In the genomic region with DNA sequence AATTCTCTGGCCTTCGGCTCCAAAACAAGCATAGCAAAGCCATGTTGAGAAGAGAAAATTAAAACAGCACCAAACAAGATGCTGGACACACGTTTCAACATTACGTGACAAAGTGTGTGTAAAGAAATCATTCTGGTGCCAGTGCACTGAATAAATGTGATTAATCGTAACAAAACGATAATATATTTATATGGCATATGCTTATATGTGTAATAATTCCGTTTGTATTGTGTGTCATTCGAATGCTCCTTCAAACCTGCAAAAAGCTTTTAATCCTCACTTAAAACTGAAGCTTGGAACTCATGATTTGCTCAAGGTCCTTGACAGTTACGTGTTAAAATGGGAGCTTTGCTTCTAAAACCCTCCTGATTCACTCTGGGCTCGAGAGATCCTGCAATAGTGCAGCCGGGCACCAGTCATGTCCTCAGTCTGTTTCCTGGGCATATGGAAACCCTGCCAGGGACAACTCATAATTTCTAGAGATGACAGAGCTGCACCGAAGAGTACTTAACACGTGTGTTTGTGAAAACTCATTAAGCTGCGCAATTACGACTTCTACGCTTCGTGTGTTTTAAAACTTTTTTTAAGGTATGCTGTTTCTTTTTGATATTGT, we compare ENCODE assay signal across 8 cellular contexts. TPM values are rescaled to one million over a fixed set of nuclear protein-coding genes. Genes with fewer than 3 reads are reported as not detected.
A peak's percentile ranks its signal among the peaks of the same experiment; 100 is the strongest.
DNase-seq lines count a peak whose midpoint lies in the region; ATAC-seq lines count a peak whose summit lies in the region.

No MANE protein-coding gene starts in this region.

- H3K9me3 Mint-ChIP-seq in activated CD8-positive, alpha-beta memory T cell treated with anti-CD3 and anti-CD28 coated beads, Interleukin-2, amount 10 ng/mL, durations not matched to agents 7 days and 5 days (ENCODE audit: low read depth), result no peaks in the 10 kb centered on the region
- H3K9me3 Mint-ChIP-seq in activated CD4-positive, alpha-beta memory T cell treated with anti-CD3 and anti-CD28 coated beads for 36 hours, result peaks cover 4% of the 10 kb centered on the region

- POLR2A ChIA-PET in activated CD4-positive, alpha-beta memory T cell treated with anti-CD3 and anti-CD28 coated beads for 36 hours (lab: Charles Lee), result interaction anchor here (0.8 to 4.5 kb wide), 15 partner anchors 10 to 188 kb away, joined by 3 to 51 read pairs (median 7); a partner anchor contains a TSS

- H3K36me3 Mint-ChIP-seq in activated CD8-positive, alpha-beta memory T cell treated with anti-CD3 and anti-CD28 coated beads, Interleukin-2, amount 10 ng/mL, durations not matched to agents 7 days and 5 days, result peaks cover 30% of the 10 kb centered on the region
- H3K36me3 Mint-ChIP-seq in activated CD4-positive, alpha-beta memory T cell treated with anti-CD3 and anti-CD28 coated beads for 36 hours, result peaks cover 30% of the 10 kb centered on the region

- H3K27ac Mint-ChIP-seq in activated CD8-positive, alpha-beta memory T cell treated with anti-CD3 and anti-CD28 coated beads, Interleukin-2, amount 10 ng/mL, durations not matched to agents 7 days and 5 days, result peak overlapping the region; percentile 70
- peak overlapping the region; percentile 97 for H3K27ac Mint-ChIP-seq in activated CD4-positive, alpha-beta memory T cell treated with anti-CD3 and anti-CD28 coated beads for 36 hours

- no peaks in the 10 kb centered on the region for H3K27me3 ChIP-seq in iPS DF 6.9 (ENCODE audit: control insufficient read depth, insufficient read depth, low read length)
- no peaks in the 10 kb centered on the region for H3K27me3 ChIP-seq in thymus (ENCODE audit: control insufficient read depth, insufficient read depth)

- H3K9me3 ChIP-seq in iPS DF 6.9 (ENCODE audit: control insufficient read depth, insufficient read depth, low read length) (no peaks in the 10 kb centered on the region), thymus (ENCODE audit: control insufficient read depth) (peaks cover 5% of the 10 kb centered on the region)

- no CpG with 5 or more reads among the region's 16 CpGs for WGBS in iPS DF 6.9 (ENCODE audit: insufficient coverage, insufficient read length)
- WGBS in thymus, result 51% methylated on average over 16 of the region's 16 CpGs

- H3K27ac ChIP-seq in iPS DF 6.9 (ENCODE audit: low read length), result no peak overlapping the region
- peak overlapping the region; percentile 20 for H3K27ac ChIP-seq in thymus (ENCODE audit: low read depth)

- no peak for DNase-seq in activated CD8-positive, alpha-beta memory T cell treated with anti-CD3 and anti-CD28 coated beads, Interleukin-2, amount 10 ng/mL, durations not matched to agents 7 days and 5 days
- no peak for DNase-seq in activated CD8-positive, alpha-beta memory T cell treated with anti-CD3 and anti-CD28 coated beads, Interleukin-2, amount 50 U/mL, for 48 hours
- peak; percentile 38 for DNase-seq in activated CD4-positive, alpha-beta memory T cell treated with anti-CD3 and anti-CD28 coated beads for 36 hours
- DNase-seq in iPS DF 6.9 (ENCODE audit: low read depth, low spot score) (no peak), 8988T (no peak), glomerular visceral epithelial cell (ENCODE audit: extremely low spot score) (no peak)

- no peak for ATAC-seq in activated CD8-positive, alpha-beta memory T cell treated with anti-CD3 and anti-CD28 coated beads, Interleukin-2, amount 10 ng/mL, durations not matched to agents 7 days and 5 days
- no peak for ATAC-seq in HG02759 (IDR thresholded peaks at IDR 0.05; ENCODE audit: unreplicated experiment)

- CTCF ChIA-PET in activated CD8-positive, alpha-beta memory T cell treated with anti-CD3 and anti-CD28 coated beads, Interleukin-2, amount 10 ng/mL, durations not matched to agents 7 days and 5 days (lab: Charles Lee), result interaction anchor here (0.6 to 7.6 kb wide), 43 partner anchors 10 to 847 kb away, joined by 3 to 198 read pairs (median 5); a partner anchor contains a TSS
- CTCF ChIA-PET in activated CD4-positive, alpha-beta memory T cell treated with anti-CD3 and anti-CD28 coated beads for 36 hours (lab: Charles Lee), result interaction anchor here (0.6 to 7.4 kb wide), 47 partner anchors 10 to 1672 kb away, joined by 3 to 225 read pairs (median 5); a partner anchor contains a TSS

- peak overlapping the region; percentile 92 for H3K4me3 Mint-ChIP-seq in activated CD8-positive, alpha-beta memory T cell treated with anti-CD3 and anti-CD28 coated beads, Interleukin-2, amount 10 ng/mL, durations not matched to agents 7 days and 5 days
- H3K4me3 Mint-ChIP-seq in activated CD4-positive, alpha-beta memory T cell treated with anti-CD3 and anti-CD28 coated beads for 36 hours, result peak overlapping the region; percentile 100

- H3K27me3 Mint-ChIP-seq in activated CD8-positive, alpha-beta memory T cell treated with anti-CD3 and anti-CD28 coated beads, Interleukin-2, amount 10 ng/mL, durations not matched to agents 7 days and 5 days, result no peaks in the 10 kb centered on the region
- H3K27me3 Mint-ChIP-seq in activated CD4-positive, alpha-beta memory T cell treated with anti-CD3 and anti-CD28 coated beads for 36 hours, result no peaks in the 10 kb centered on the region

- 0 out of 2 replicates have a peak overlapping the region, but pooled peaks have one; percentile 5 for H3K4me3 ChIP-seq in iPS DF 6.9 (ENCODE audit: low read length)
- H3K4me3 ChIP-seq in thymus (ENCODE audit: low read length), result peak overlapping the region; percentile 99

- intact Hi-C loops in activated CD4-positive, alpha-beta memory T cell treated with anti-CD3 and anti-CD28 coated beads for 36 hours (cut with micrococcal nuclease), result loop anchor here (1.0 to 5.0 kb wide), 7 partner anchors 13 to 242 kb away; a partner anchor contains a TSS

- H3K4me1 ChIP-seq in iPS DF 6.9 (ENCODE audit: control insufficient read depth, insufficient read depth, low read length) (0 out of 2 replicates have a peak, but pooled peaks cover 1% of the 10 kb centered on the region), thymus (ENCODE audit: control insufficient read depth, insufficient read depth, low read length) (peaks cover 16% of the 10 kb centered on the region)

- H3K36me3 ChIP-seq in iPS DF 6.9 (ENCODE audit: control insufficient read depth, insufficient read depth, low read length), result peaks cover 11% of the 10 kb centered on the region
- peaks cover 34% of the 10 kb centered on the region for H3K36me3 ChIP-seq in thymus (ENCODE audit: control insufficient read depth, insufficient read depth)

- H3K4me1 Mint-ChIP-seq in activated CD8-positive, alpha-beta memory T cell treated with anti-CD3 and anti-CD28 coated beads, Interleukin-2, amount 10 ng/mL, durations not matched to agents 7 days and 5 days, result peaks cover 36% of the 10 kb centered on the region
- H3K4me1 Mint-ChIP-seq in activated CD4-positive, alpha-beta memory T cell treated with anti-CD3 and anti-CD28 coated beads for 36 hours (ENCODE audit: low read depth), result peaks cover 38% of the 10 kb centered on the region

RNA-seq across cellular contexts. Expression of a gene that starts 0.7 kb away (rescaled TPM):
- total RNA-seq in activated CD8-positive, alpha-beta memory T cell treated with anti-CD3 and anti-CD28 coated beads, Interleukin-2, amount 10 ng/mL, durations not matched to agents 7 days and 5 days, result 100 to 1,000 TPM; 105 to 116 TPM
- total RNA-seq in activated CD4-positive, alpha-beta memory T cell treated with anti-CD3 and anti-CD28 coated beads for 36 hours, result 100 to 1,000 TPM in 1 of 2 experiments, 10 to 100 TPM in 1; 94.2 to 100 TPM
- 128 TPM for polyA plus RNA-seq in thymus

RNA-seq across cellular contexts. Expression of a gene that starts 30.2 kb away (rescaled TPM):
- total RNA-seq in activated CD8-positive, alpha-beta memory T cell treated with anti-CD3 and anti-CD28 coated beads, Interleukin-2, amount 10 ng/mL, durations not matched to agents 7 days and 5 days, result 10 to 100 TPM; 29.9 to 30.8 TPM
- total RNA-seq in activated CD4-positive, alpha-beta memory T cell treated with anti-CD3 and anti-CD28 coated beads for 36 hours, result 10 to 100 TPM; 18.2 to 21.4 TPM
- polyA plus RNA-seq in thymus, result 13.3 TPM

RNA-seq across cellular contexts. Expression of a gene that starts 39.9 kb away (rescaled TPM):
- 10 to 100 TPM; 55.6 to 59.0 TPM for total RNA-seq in activated CD8-positive, alpha-beta memory T cell treated with anti-CD3 and anti-CD28 coated beads, Interleukin-2, amount 10 ng/mL, durations not matched to agents 7 days and 5 days
- total RNA-seq in activated CD4-positive, alpha-beta memory T cell treated with anti-CD3 and anti-CD28 coated beads for 36 hours, result 10 to 100 TPM; 31.5 to 37.2 TPM
- polyA plus RNA-seq in thymus, result 25.4 TPM

RNA-seq across cellular contexts. Expression of a gene that starts 44.8 kb away (rescaled TPM):
- 100 to 1,000 TPM; 166 to 172 TPM for total RNA-seq in activated CD8-positive, alpha-beta memory T cell treated with anti-CD3 and anti-CD28 coated beads, Interleukin-2, amount 10 ng/mL, durations not matched to agents 7 days and 5 days
- 100 to 1,000 TPM; 125 to 130 TPM for total RNA-seq in activated CD4-positive, alpha-beta memory T cell treated with anti-CD3 and anti-CD28 coated beads for 36 hours
- 68.1 TPM for polyA plus RNA-seq in thymus

RNA-seq across cellular contexts. Expression of a gene that starts 59.8 kb away (rescaled TPM):
- total RNA-seq in activated CD8-positive, alpha-beta memory T cell treated with anti-CD3 and anti-CD28 coated beads, Interleukin-2, amount 10 ng/mL, durations not matched to agents 7 days and 5 days, result under 1 TPM; 0.09 to 0.12 TPM
- under 1 TPM in 1 of 2 experiments, not detected in 1; 0.24 TPM for total RNA-seq in activated CD4-positive, alpha-beta memory T cell treated with anti-CD3 and anti-CD28 coated beads for 36 hours
- 0.14 TPM for polyA plus RNA-seq in thymus
